2 cellular contexts compared by ENCODE assay signal in the genomic region with DNA sequence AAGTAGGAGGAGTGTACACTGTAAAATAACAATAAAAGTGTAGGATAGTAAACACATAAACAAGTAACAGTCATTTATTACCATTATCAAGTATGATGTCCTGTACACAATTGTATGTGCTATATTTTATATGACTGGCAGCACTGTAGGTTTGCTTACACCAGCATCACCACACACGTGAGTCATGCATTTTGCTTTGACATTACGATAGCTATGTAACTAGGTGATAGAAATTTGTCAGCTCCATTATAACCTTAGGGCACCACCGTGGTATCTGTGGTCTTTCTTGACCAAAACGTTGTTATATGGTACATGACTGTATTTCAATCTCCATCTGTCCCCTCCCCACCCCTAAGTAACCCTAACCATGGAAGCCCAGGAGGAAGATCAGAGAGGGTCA.
TF ChIP-seq lines count a peak whose summit lies in the region.

No MANE protein-coding gene starts in this region.

TF ChIP-seq in SK-N-SH, 30 proteins besides CTCF, POLR2A, EP300 and RAD21 (continued from another document):
- TF ChIP-seq, protein P1, sequence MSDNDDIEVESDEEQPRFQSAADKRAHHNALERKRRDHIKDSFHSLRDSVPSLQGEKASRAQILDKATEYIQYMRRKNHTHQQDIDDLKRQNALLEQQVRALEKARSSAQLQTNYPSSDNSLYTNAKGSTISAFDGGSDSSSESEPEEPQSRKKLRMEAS (IDR thresholded peaks at IDR 0.05; ENCODE audit: low read depth): no peak
- TF ChIP-seq RFX5 (IDR thresholded peaks at IDR 0.05; ENCODE audit: low read length): no peak
- TF ChIP-seq EZH2phosphoT487 (IDR thresholded peaks at IDR 0.05; ENCODE audit: borderline replicate concordance, low read depth): no peak
- TF ChIP-seq SMC3 (IDR thresholded peaks at IDR 0.05; ENCODE audit: low read depth, low read length): no peak
- TF ChIP-seq CHD2 (IDR thresholded peaks at IDR 0.05; ENCODE audit: low read length, partially characterized antibody): no peak
- TF ChIP-seq YY1 (IDR thresholded peaks at IDR 0.05; ENCODE audit: low read depth): no peak
- TF ChIP-seq MXI1 (IDR thresholded peaks at IDR 0.05; ENCODE audit: low read depth, low read length): no peak
- no peak for TF ChIP-seq TCF12 (IDR thresholded peaks at IDR 0.05)
- TF ChIP-seq, protein P2, sequence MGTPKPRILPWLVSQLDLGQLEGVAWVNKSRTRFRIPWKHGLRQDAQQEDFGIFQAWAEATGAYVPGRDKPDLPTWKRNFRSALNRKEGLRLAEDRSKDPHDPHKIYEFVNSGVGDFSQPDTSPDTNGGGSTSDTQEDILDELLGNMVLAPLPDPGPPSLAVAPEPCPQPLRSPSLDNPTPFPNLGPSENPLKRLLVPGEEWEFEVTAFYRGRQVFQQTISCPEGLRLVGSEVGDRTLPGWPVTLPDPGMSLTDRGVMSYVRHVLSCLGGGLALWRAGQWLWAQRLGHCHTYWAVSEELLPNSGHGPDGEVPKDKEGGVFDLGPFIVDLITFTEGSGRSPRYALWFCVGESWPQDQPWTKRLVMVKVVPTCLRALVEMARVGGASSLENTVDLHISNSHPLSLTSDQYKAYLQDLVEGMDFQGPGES (IDR thresholded peaks at IDR 0.05; ENCODE audit: low read depth, low read length): no peak
- TF ChIP-seq, protein P3, sequence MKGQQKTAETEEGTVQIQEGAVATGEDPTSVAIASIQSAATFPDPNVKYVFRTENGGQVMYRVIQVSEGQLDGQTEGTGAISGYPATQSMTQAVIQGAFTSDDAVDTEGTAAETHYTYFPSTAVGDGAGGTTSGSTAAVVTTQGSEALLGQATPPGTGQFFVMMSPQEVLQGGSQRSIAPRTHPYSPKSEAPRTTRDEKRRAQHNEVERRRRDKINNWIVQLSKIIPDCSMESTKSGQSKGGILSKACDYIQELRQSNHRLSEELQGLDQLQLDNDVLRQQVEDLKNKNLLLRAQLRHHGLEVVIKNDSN (IDR thresholded peaks at IDR 0.05; ENCODE audit: borderline replicate concordance, low read depth): no peak
- TF ChIP-seq RCOR1 (IDR thresholded peaks at IDR 0.05; ENCODE audit: low read length): no peak
- no peak for TF ChIP-seq SIN3A (IDR thresholded peaks at IDR 0.05; ENCODE audit: borderline replicate concordance, low read depth, low read length)
- TF ChIP-seq NRF1 (IDR thresholded peaks at IDR 0.05; ENCODE audit: low read depth, low read length): no peak
- TF ChIP-seq JUND (IDR thresholded peaks at IDR 0.05): no peak

TF ChIP-seq in SK-N-SH treated with all-trans-retinoic acid at 6 μM for 48 hours, 23 proteins besides CTCF, POLR2A, EP300 and RAD21 (continued from another document):
- no peak for TF ChIP-seq ESRRG (CRISPR knock-in tag; IDR thresholded peaks at IDR 0.05)
- TF ChIP-seq, protein P4, sequence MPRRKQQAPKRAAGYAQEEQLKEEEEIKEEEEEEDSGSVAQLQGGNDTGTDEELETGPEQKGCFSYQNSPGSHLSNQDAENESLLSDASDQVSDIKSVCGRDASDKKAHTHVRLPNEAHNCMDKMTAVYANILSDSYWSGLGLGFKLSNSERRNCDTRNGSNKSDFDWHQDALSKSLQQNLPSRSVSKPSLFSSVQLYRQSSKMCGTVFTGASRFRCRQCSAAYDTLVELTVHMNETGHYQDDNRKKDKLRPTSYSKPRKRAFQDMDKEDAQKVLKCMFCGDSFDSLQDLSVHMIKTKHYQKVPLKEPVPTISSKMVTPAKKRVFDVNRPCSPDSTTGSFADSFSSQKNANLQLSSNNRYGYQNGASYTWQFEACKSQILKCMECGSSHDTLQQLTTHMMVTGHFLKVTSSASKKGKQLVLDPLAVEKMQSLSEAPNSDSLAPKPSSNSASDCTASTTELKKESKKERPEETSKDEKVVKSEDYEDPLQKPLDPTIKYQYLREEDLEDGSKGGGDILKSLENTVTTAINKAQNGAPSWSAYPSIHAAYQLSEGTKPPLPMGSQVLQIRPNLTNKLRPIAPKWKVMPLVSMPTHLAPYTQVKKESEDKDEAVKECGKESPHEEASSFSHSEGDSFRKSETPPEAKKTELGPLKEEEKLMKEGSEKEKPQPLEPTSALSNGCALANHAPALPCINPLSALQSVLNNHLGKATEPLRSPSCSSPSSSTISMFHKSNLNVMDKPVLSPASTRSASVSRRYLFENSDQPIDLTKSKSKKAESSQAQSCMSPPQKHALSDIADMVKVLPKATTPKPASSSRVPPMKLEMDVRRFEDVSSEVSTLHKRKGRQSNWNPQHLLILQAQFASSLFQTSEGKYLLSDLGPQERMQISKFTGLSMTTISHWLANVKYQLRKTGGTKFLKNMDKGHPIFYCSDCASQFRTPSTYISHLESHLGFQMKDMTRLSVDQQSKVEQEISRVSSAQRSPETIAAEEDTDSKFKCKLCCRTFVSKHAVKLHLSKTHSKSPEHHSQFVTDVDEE (CRISPR knock-in tag; IDR thresholded peaks at IDR 0.05): no peak
- no peak for TF ChIP-seq ZNF565 (CRISPR knock-in tag; conservative IDR thresholded peaks at IDR 0.05; ENCODE audit: low read depth)
